Comparison of ENCODE assay signal across 10 cellular contexts in genomic region chr10:124745678-124746077, GRCh38. TPM values are rescaled to one million over a fixed set of nuclear protein-coding genes. Genes with fewer than 3 reads are reported as not detected.
DNase-seq lines count a peak whose midpoint lies in the region; ATAC-seq and TF ChIP-seq lines count a peak whose summit lies in the region.
"Had no signal": no experiment of that assay in that cellular context is flagged by ENCODE, and none has a peak within 500 bp of the region (broad histone marks: within the 10 kb centered on the region; RNA-seq: fewer than 3 reads in every experiment).

No MANE protein-coding gene starts in this region.

- peak overlapping the region; percentile 82 for H3K4me3 Mint-ChIP-seq in natural killer cell

- peak; percentile 39 for TF ChIP-seq CTCF in cardiac muscle cell (IDR thresholded peaks at IDR 0.05; ENCODE audit: low read depth, low read length)
- peak; percentile 72 for TF ChIP-seq CTCF in natural killer cell (IDR thresholded peaks at IDR 0.05)

- peak overlapping the region; percentile 69 to 77 for H3K27ac Mint-ChIP-seq in natural killer cell
- H3K27ac Mint-ChIP-seq: stimulated activated naive CD8-positive, alpha-beta T cell treated with anti-CD3 and anti-CD28 coated beads, Interleukin-15, Interleukin-2, amounts not matched to agents 100 ng/mL and 50 ng/mL, for 24 hours had no signal

- WGBS in right cardiac atrium, result 24% methylated on average over 3 of the region's 3 CpGs

- no peaks in the 10 kb centered on the region for H3K9me3 Mint-ChIP-seq in natural killer cell
- H3K9me3 Mint-ChIP-seq: activated naive CD8-positive, alpha-beta T cell treated with anti-CD3 and anti-CD28 coated beads, Interleukin-2, amount 10 ng/mL, durations not matched to agents 7 days and 5 days; stimulated activated naive CD8-positive, alpha-beta T cell treated with anti-CD3 and anti-CD28 coated beads, Interleukin-15, Interleukin-2, amounts not matched to agents 100 ng/mL and 50 ng/mL, for 24 hours had no signal

- H3K9ac ChIP-seq in duodenal mucosa (ENCODE audit: low read depth in 1 of 2, low read length in 2 of 2), result peak overlapping the region; percentile 58 to 64

- peaks cover 32 to 45% of the 10 kb centered on the region in 2 donors for H3K4me1 Mint-ChIP-seq in natural killer cell

- H3K36me3 ChIP-seq in cardiac muscle cell, result no peaks in the 10 kb centered on the region
- H3K36me3 ChIP-seq in duodenal mucosa (ENCODE audit: control insufficient read depth in 1 of 2, insufficient read depth in 2 of 2, low read length in 2 of 2), result no peaks in the 10 kb centered on the region

- H3K27me3 Mint-ChIP-seq in natural killer cell (ENCODE audit: low read depth in 2 of 2), result no peaks in the 10 kb centered on the region

- no peaks in the 10 kb centered on the region for H3K36me3 Mint-ChIP-seq in natural killer cell

- no peak overlapping the region for H3K27ac ChIP-seq in cardiac muscle cell
- no peak overlapping the region for H3K27ac ChIP-seq in right cardiac atrium (ENCODE audit: low read length)
- no peak overlapping the region for H3K27ac ChIP-seq in duodenal mucosa (ENCODE audit: low read depth, low read length)

- DNase-seq in cardiac muscle cell (ENCODE audit: low read depth in 1 of 2, low spot score in 1 of 2), result peak; percentile 59 to 75
- DNase-seq in right cardiac atrium, result no peak
- DNase-seq in NOMO-1 treated with DMSO at 0.1 percent for 48 hours (lab: John Stamatoyannopoulos, UW; ENCODE audit: unreplicated experiment), result peak; percentile 31
- DNase-seq in natural killer cell, result no peak
- DNase-seq in COR-L47 (lab: John Stamatoyannopoulos, UW), result no peak
- DNase-seq in activated naive CD4-positive, alpha-beta T cell treated with Interleukin-2 at 50 U/mL for 16 hours, result no peak
- DNase-seq: activated naive CD8-positive, alpha-beta T cell treated with anti-CD3 and anti-CD28 coated beads, Interleukin-2, amount 10 ng/mL, durations not matched to agents 7 days and 5 days had no signal

- H3K9me3 ChIP-seq in cardiac muscle cell (ENCODE audit: low read depth) (no peaks in the 10 kb centered on the region), right cardiac atrium (ENCODE audit: control insufficient read depth, low read length) (no peaks in the 10 kb centered on the region), duodenal mucosa (ENCODE audit: control insufficient read depth in 1 of 2, low read length in 2 of 2) (no peaks in the 10 kb centered on the region)

- no peak overlapping the region for H3K4me3 ChIP-seq in cardiac muscle cell
- H3K4me3 ChIP-seq in right cardiac atrium (ENCODE audit: low read length), result no peak overlapping the region
- no peak overlapping the region for H3K4me3 ChIP-seq in duodenal mucosa (ENCODE audit: low read depth in 1 of 2, low read length in 2 of 2)

- H3K4me1 ChIP-seq in cardiac muscle cell (ENCODE audit: low read depth) (peaks cover 14% of the 10 kb centered on the region), right cardiac atrium (ENCODE audit: control insufficient read depth, insufficient read depth, low read length) (no peaks in the 10 kb centered on the region), duodenal mucosa (ENCODE audit: control insufficient read depth in 1 of 2, insufficient read depth in 2 of 2, low read length in 2 of 2) (peaks cover 54 to 71% of the 10 kb centered on the region in 2 donors)

- ATAC-seq in right cardiac atrium (no peak), natural killer cell (peak in 1 of 3 donors; percentile 16), HG02852 (IDR thresholded peaks at IDR 0.05; ENCODE audit: unreplicated experiment) (no peak)

- intact Hi-C loops in right cardiac atrium (cut with DNase I), result loop anchor here in 3 of 4 donors (2.0 to 5.0 kb wide), 2 partner anchors 208 to 209 kb away; no protein-coding TSS in a partner anchor
- intact Hi-C loops in natural killer cell (cut with micrococcal nuclease), result loop anchor here (1.0 kb wide), 2 partner anchors 205 to 215 kb away; no protein-coding TSS in a partner anchor

- H3K27me3 ChIP-seq in cardiac muscle cell (no peaks in the 10 kb centered on the region), right cardiac atrium (ENCODE audit: control insufficient read depth, insufficient read depth) (no peaks in the 10 kb centered on the region), duodenal mucosa (ENCODE audit: control insufficient read depth in 1 of 2, insufficient read depth in 2 of 2, low read length in 2 of 2) (no peaks in the 10 kb centered on the region)

RNA-seq across cellular contexts. Expression of gene FAM53B, which starts 1.5 kb away (rescaled TPM):
- total RNA-seq in cardiac muscle cell (28.7 and 34.8 TPM in 2 replicates), right cardiac atrium (10 to 100 TPM; 34.6 to 58.3 (median 49.8) TPM), natural killer cell (100 to 1,000 TPM in 2 of 3 donors, 10 to 100 TPM in 1; 77.4 to 172 (median 121) TPM)
- polyA plus RNA-seq in cardiac muscle cell (10.2 and 13.6 TPM in 2 replicates), right cardiac atrium (39.5 TPM)

RNA-seq across cellular contexts. Expression of gene EEF1AKMT2, which starts 46.0 kb away (rescaled TPM):
- total RNA-seq in cardiac muscle cell (14.7 and 23.9 TPM in 2 replicates), right cardiac atrium (10 to 100 TPM; 10.6 to 14.5 (median 12.2) TPM), natural killer cell (10 to 100 TPM; 12.5 to 20.6 (median 20.1) TPM)
- polyA plus RNA-seq in cardiac muscle cell (17.3 and 29.9 TPM in 2 replicates), right cardiac atrium (8.9 TPM)

RNA-seq across cellular contexts. Expression of gene ABRAXAS2, which starts 55.9 kb away (rescaled TPM):
- total RNA-seq in cardiac muscle cell (11.3 and 11.4 TPM in 2 replicates), right cardiac atrium (10 to 100 TPM in 3 of 4 donors, 1 to 10 TPM in 1; 9.9 to 13.7 (median 12.5) TPM), natural killer cell (10 to 100 TPM in 2 of 3 donors, 1 to 10 TPM in 1; 7.5 to 10.9 (median 10.2) TPM)
- polyA plus RNA-seq in cardiac muscle cell (8.1 and 10.9 TPM in 2 replicates), right cardiac atrium (5.6 TPM)

Comparison
In these comparisons a context has a peak if more than half of its experiments do, and no peak if none do; other contexts are left out.
1. DNase-seq: peak in cardiac muscle cell (2 of 2) and NOMO-1 treated with DMSO at 0.1 percent for 48 hours (single experiment); none in right cardiac atrium (0 of 3), natural killer cell (single experiment), COR-L47 (single experiment) and activated naive CD4-positive, alpha-beta T cell treated with Interleukin-2 at 50 U/mL for 16 hours (single experiment).